Comparison of ENCODE assay signal across 10 cellular contexts in the genomic region with DNA sequence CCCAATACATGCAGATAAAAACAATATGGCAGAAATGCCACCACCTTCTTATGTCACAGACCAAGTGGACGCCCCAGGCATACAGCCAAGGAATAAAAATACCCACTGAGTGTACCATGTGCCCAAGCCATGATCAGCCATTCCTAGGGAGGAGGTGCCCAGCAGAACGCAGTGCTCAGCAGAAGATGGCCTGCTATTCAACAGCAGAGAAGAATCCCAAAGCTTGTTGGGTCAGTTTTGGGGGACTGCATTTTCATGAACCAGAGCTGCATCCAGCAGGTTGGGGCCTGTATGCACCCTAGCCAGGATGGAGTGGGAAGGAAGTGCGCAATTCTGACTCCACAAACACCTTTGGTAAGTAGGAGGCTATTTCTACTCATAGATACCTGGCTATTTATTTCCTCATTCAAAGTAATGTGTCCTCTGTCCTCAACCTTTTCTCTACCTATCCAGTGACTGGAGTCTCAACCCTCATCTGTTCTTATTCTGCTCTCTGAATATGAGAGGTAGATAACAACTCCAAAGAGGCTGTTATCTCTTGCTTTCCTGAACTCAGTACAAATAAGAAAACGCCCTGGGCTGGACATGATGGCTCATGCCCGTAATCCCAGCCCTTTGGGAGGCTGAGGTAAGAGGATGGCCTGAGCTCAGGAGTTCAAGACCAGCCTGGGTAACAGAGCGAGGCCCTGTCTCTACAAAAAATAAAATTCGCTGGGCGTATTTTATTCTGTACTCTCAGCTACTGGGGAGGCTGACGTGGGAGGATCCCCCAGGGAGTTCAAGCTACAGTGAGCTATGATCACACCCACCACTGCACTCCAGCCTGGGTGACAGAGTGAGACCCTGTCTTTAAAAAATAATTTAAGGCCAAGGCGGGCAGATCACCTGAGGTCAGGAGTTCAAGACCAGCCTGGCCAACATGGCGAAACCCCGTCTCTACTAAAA. TPM values are rescaled to one million over a fixed set of nuclear protein-coding genes. Genes with fewer than 3 reads are reported as not detected.
DNase-seq lines count a peak whose midpoint lies in the region; ATAC-seq and TF ChIP-seq lines count a peak whose summit lies in the region.
"Had no signal": no experiment of that assay in that cellular context is flagged by ENCODE, and none has a peak within 500 bp of the region (broad histone marks: within the 10 kb centered on the region; RNA-seq: fewer than 3 reads in every experiment).

No MANE protein-coding gene starts in this region.

- H3K4me2 ChIP-seq in neural progenitor cell, result no peak overlapping the region

- H3K79me2 ChIP-seq in neural progenitor cell (ENCODE audit: low read depth), result peaks cover 27% of the 10 kb centered on the region

- H4K20me1 ChIP-seq in neural progenitor cell (ENCODE audit: low read depth), result peaks cover 16% of the 10 kb centered on the region

- no peaks in the 10 kb centered on the region for H3K9me3 ChIP-seq in CD4-positive, alpha-beta T cell (ENCODE audit: control insufficient read depth, low read length)
- no peaks in the 10 kb centered on the region for H3K9me3 ChIP-seq in neural progenitor cell (ENCODE audit: low read depth)
- H3K9me3 ChIP-seq: SJCRH30 had no signal

- H3K4me3 Mint-ChIP-seq in CD4-positive, alpha-beta T cell, result peak overlapping the region; percentile 91
- peak overlapping the region; percentile 9 for H3K4me3 Mint-ChIP-seq in neural progenitor cell

- ATAC-seq in CD4-positive, alpha-beta T cell (ENCODE audit: poor library complexity), result no peak
- ATAC-seq in esophagus mucosa, result peak; percentile 55
- ATAC-seq in HG03025 (IDR thresholded peaks at IDR 0.05; ENCODE audit: low FRiP score, unreplicated experiment), result no peak

- H3K4me3 ChIP-seq in neural progenitor cell, result no peak overlapping the region
- H3K4me3 ChIP-seq: SJCRH30 had no signal

- no peaks in the 10 kb centered on the region for H3K27me3 ChIP-seq in CD4-positive, alpha-beta T cell (ENCODE audit: control insufficient read depth, insufficient read depth, low read length)
- H3K27me3 ChIP-seq in neural progenitor cell, result no peaks in the 10 kb centered on the region
- H3K27me3 ChIP-seq: SJCRH30 had no signal

- no peak for DNase-seq in CD4-positive, alpha-beta T cell
- DNase-seq in NAMALWA (ENCODE audit: low spot score), result peak; percentile 77
- no peak for DNase-seq in neural progenitor cell (ENCODE audit: low spot score)
- DNase-seq in cerebellar cortex (ENCODE audit: low spot score), result no peak
- DNase-seq in stimulated activated naive CD4-positive, alpha-beta T cell (lab: John Stamatoyannopoulos, UW), result no peak
- no peak for DNase-seq in DMS 273 treated with DMSO at 0.1 percent for 48 hours (lab: John Stamatoyannopoulos, UW)
- DNase-seq: NCI-H1417 treated with DMSO at 0.1 percent for 48 hours, SJCRH30 had no signal

- H3F3A ChIP-seq in neural progenitor cell (ENCODE audit: low read depth), result no peaks in the 10 kb centered on the region

- H3K9me3 Mint-ChIP-seq in CD4-positive, alpha-beta T cell, result no peaks in the 10 kb centered on the region
- H3K9me3 Mint-ChIP-seq in neural progenitor cell, result peaks cover 4% of the 10 kb centered on the region

- TF ChIP-seq CTCF in CD4-positive, alpha-beta T cell (IDR thresholded peaks at IDR 0.05), result no peak
- no peak for TF ChIP-seq CTCF in neural progenitor cell (IDR thresholded peaks at IDR 0.05)

- H3K27ac ChIP-seq in CD4-positive, alpha-beta T cell (ENCODE audit: low read depth, low read length), result no peak overlapping the region
- no peak overlapping the region for H3K27ac ChIP-seq in neural progenitor cell
- H3K27ac ChIP-seq: SJCRH30 had no signal

- intact Hi-C loops in CD4-positive, alpha-beta T cell (cut with DNase I, micrococcal nuclease), result loop anchor here in 1 of 2 experiments (5.0 kb wide), 2 partner anchors 64 to 149 kb away; a partner anchor contains a TSS

- H2AFZ ChIP-seq in neural progenitor cell (replicated peaks), result no peak overlapping the region

- peak overlapping the region; percentile 68 for H3K27ac Mint-ChIP-seq in CD4-positive, alpha-beta T cell
- H3K27ac Mint-ChIP-seq in neural progenitor cell, result no peak overlapping the region

- H3K36me3 Mint-ChIP-seq in CD4-positive, alpha-beta T cell (ENCODE audit: low read depth), result peaks cover 6% of the 10 kb centered on the region
- H3K36me3 Mint-ChIP-seq in neural progenitor cell, result peaks cover 6% of the 10 kb centered on the region

- no peak overlapping the region for H3K9ac ChIP-seq in neural progenitor cell

- CTCF ChIA-PET in CD4-positive, alpha-beta T cell (lab: Charles Lee), result interaction anchor here (1.0 kb wide), 1 partner anchor 60 kb away, joined by 3 read pairs; no protein-coding TSS in a partner anchor

- peaks cover 19% of the 10 kb centered on the region for H3K4me1 Mint-ChIP-seq in CD4-positive, alpha-beta T cell (ENCODE audit: low read depth)
- H3K4me1 Mint-ChIP-seq in neural progenitor cell, result peaks cover 17% of the 10 kb centered on the region

- H3K4me1 ChIP-seq in neural progenitor cell, result peaks cover 11% of the 10 kb centered on the region
- H3K4me1 ChIP-seq: SJCRH30 had no signal

- no peaks in the 10 kb centered on the region for H3K27me3 Mint-ChIP-seq in CD4-positive, alpha-beta T cell
- peaks cover 6% of the 10 kb centered on the region for H3K27me3 Mint-ChIP-seq in neural progenitor cell (ENCODE audit: insufficient read depth, low read depth)

- POLR2A ChIA-PET in CD4-positive, alpha-beta T cell (lab: Charles Lee), result no interaction called here

- H3K36me3 ChIP-seq in neural progenitor cell, result no peaks in the 10 kb centered on the region
- H3K36me3 ChIP-seq: SJCRH30 had no signal

RNA-seq across cellular contexts. Expression of a gene that starts 2.5 kb away (rescaled TPM):
- 10 to 100 TPM; 77.5 to 82.0 TPM for total RNA-seq in CD4-positive, alpha-beta T cell
- total RNA-seq in esophagus mucosa (54.7 TPM), neural progenitor cell (ENCODE audit: low replicate concordance) (16.7 and 42.2 TPM in 2 replicates)

RNA-seq across cellular contexts. Expression of a gene that starts 54.4 kb away (rescaled TPM):
- 1 to 10 TPM; 1.9 to 2.8 TPM for total RNA-seq in CD4-positive, alpha-beta T cell
- total RNA-seq in esophagus mucosa, result 0.68 TPM
- 0.34 and 2.2 TPM in 2 replicates for total RNA-seq in neural progenitor cell (ENCODE audit: low replicate concordance)
